Comparison of ENCODE assay signal across 13 cellular contexts in genomic region chr19:58338825-58339558, GRCh38. TPM values are rescaled to one million over a fixed set of nuclear protein-coding genes. Genes with fewer than 3 reads are reported as not detected.
DNase-seq lines count a peak whose midpoint lies in the region; ATAC-seq and TF ChIP-seq lines count a peak whose summit lies in the region.
"Had no signal": no experiment of that assay in that cellular context is flagged by ENCODE, and none has a peak within 500 bp of the region (broad histone marks: within the 10 kb centered on the region; RNA-seq: fewer than 3 reads in every experiment).

No MANE protein-coding gene starts in this region.

- H3K79me2 ChIP-seq in DND-41 (ENCODE audit: insufficient read depth, low read length): peaks cover 4% of the 10 kb centered on the region; the same call in 1 of the 2 replicates

- H3K9me3 ChIP-seq in DND-41 (ENCODE audit: insufficient read depth, low read length, severe bottlenecking): no peaks in the 10 kb centered on the region
- H3K9me3 ChIP-seq: prostate gland had no signal

- H3K9me3 Mint-ChIP-seq in immature natural killer cell: peaks cover 0 to 2% (median 0%) of the 10 kb centered on the region in 6 donors
- H3K9me3 Mint-ChIP-seq: activated T-cell treated with anti-CD3 and anti-CD28 coated beads, Interleukin-2, amount 50 U/mL, for 4 hours had no signal

- H3K27me3 Mint-ChIP-seq in immature natural killer cell (ENCODE audit: low read depth in 3 of 3): peaks cover 0 to 2% (median 0%) of the 10 kb centered on the region in 3 donors

- H3K4me3 ChIP-seq in DND-41 (ENCODE audit: low read depth in 1 of 2, low read length in 2 of 2) (no peak overlapping the region), fibroblast of the aortic adventitia (ENCODE audit: low read depth, low read length) (no peak overlapping the region)
- H3K4me3 ChIP-seq: MG63, prostate gland had no signal

- H3K4me2 ChIP-seq in DND-41 (ENCODE audit: insufficient read depth, low read length): no peak overlapping the region

- no peak overlapping the region for H3K27ac Mint-ChIP-seq in immature natural killer cell

- H3K27me3 ChIP-seq in DND-41 (ENCODE audit: insufficient read depth, low read length, poor library complexity): no peaks in the 10 kb centered on the region
- H3K27me3 ChIP-seq: MG63 had no signal

- H3K9ac ChIP-seq in DND-41 (ENCODE audit: low read depth, low read length): no peak overlapping the region

- peak; percentile 43 for TF ChIP-seq CTCF in DND-41 (IDR thresholded peaks at IDR 0.05; ENCODE audit: borderline replicate concordance, extremely low read depth, low read length, poor library complexity, severe bottlenecking)
- TF ChIP-seq CTCF in fibroblast of the aortic adventitia (IDR thresholded peaks at IDR 0.05; ENCODE audit: insufficient read depth, low read length): peak; percentile 4

- H3K36me3 ChIP-seq in DND-41 (ENCODE audit: insufficient read depth, low read length): peaks cover 62% of the 10 kb centered on the region

- no peak overlapping the region for H3K27ac ChIP-seq in DND-41 (ENCODE audit: low read length)
- H3K27ac ChIP-seq: prostate gland had no signal

- peaks cover 4% of the 10 kb centered on the region; the same call in 1 of the 2 replicates for H4K20me1 ChIP-seq in DND-41 (ENCODE audit: insufficient read depth, low read length)

- ATAC-seq in DND-41 (ENCODE audit: insufficient read depth, low read depth) (peak; percentile 56), HG03039 (IDR thresholded peaks at IDR 0.05; ENCODE audit: unreplicated experiment) (no peak), GM19455 (IDR thresholded peaks at IDR 0.05; ENCODE audit: unreplicated experiment) (no peak)
- ATAC-seq: activated T-cell treated with anti-CD3 and anti-CD28 coated beads, Interleukin-2, amount 50 U/mL, for 4 hours had no signal

- H2AFZ ChIP-seq in DND-41 (ENCODE audit: low read depth, low read length): no peak overlapping the region

- H3K4me1 Mint-ChIP-seq in immature natural killer cell: no peaks in the 10 kb centered on the region

- DNase-seq in DND-41 (no peak), M059J (ENCODE audit: low read depth) (peak; percentile 33), fibroblast of the aortic adventitia (ENCODE audit: low read depth) (no peak), immature natural killer cell (no peak)
- DNase-seq: ACHN; activated T-cell treated with anti-CD3 and anti-CD28 coated beads, Interleukin-2, amount 50 U/mL, for 4 hours; left cardiac atrium; MG63; NCI-H2107; NCI-H748 treated with DMSO at 0.1 percent for 48 hours had no signal

- no peaks in the 10 kb centered on the region for H3K4me1 ChIP-seq in DND-41 (ENCODE audit: insufficient read depth, low read length)
- H3K4me1 ChIP-seq: prostate gland had no signal

- H3K36me3 Mint-ChIP-seq in immature natural killer cell: peaks cover 24 to 40% (median 29%) of the 10 kb centered on the region in 3 donors

- no peak overlapping the region for H3K4me3 Mint-ChIP-seq in immature natural killer cell
- H3K4me3 Mint-ChIP-seq: activated T-cell treated with anti-CD3 and anti-CD28 coated beads, Interleukin-2, amount 50 U/mL, for 4 hours had no signal

RNA-seq across cellular contexts. Expression of gene ZSCAN22, which starts 12.2 kb away (rescaled TPM):
- total RNA-seq in M059J (2014; rRNA removed; shearing (Covaris generic)): 2.2 and 3.6 TPM in 2 replicates
- total RNA-seq in fibroblast of the aortic adventitia (ENCODE audit: low replicate concordance): 2.9 and 4.1 TPM in 2 replicates
- polyA plus RNA-seq in immature natural killer cell: 1 to 10 TPM in 2 of 3 donors, under 1 TPM in 1; 0.90 to 3.0 (median 2.1) TPM

RNA-seq across cellular contexts. Expression of gene A1BG, which starts 14.3 kb away (rescaled TPM):
- total RNA-seq in M059J (2014; rRNA removed; shearing (Covaris generic)): 67.3 and 68.9 TPM in 2 replicates
- 6.8 TPM in 1 of 2 replicates, not detected in the other for total RNA-seq in fibroblast of the aortic adventitia (ENCODE audit: low replicate concordance)
- 10 to 100 TPM; 14.4 to 33.4 (median 32.4) TPM for polyA plus RNA-seq in immature natural killer cell

RNA-seq across cellular contexts. Expression of gene ZNF497, which starts 23.6 kb away (rescaled TPM):
- total RNA-seq in M059J (2014; rRNA removed; shearing (Covaris generic)): 0.54 and 1.5 TPM in 2 replicates
- 0.98 and 1.1 TPM in 2 replicates for total RNA-seq in fibroblast of the aortic adventitia (ENCODE audit: low replicate concordance)
- polyA plus RNA-seq in immature natural killer cell: under 1 TPM; 0.40 to 0.91 (median 0.62) TPM

RNA-seq across cellular contexts. Expression of gene ERVK3-1, which starts 33.8 kb away (rescaled TPM):
- total RNA-seq in M059J (2014; rRNA removed; shearing (Covaris generic)): 90.1 and 122 TPM in 2 replicates
- 33.2 and 41.1 TPM in 2 replicates for total RNA-seq in fibroblast of the aortic adventitia (ENCODE audit: low replicate concordance)
- polyA plus RNA-seq in immature natural killer cell: 100 to 1,000 TPM in 1 of 3 donors, 10 to 100 TPM in 2; 76.5 to 113 (median 91.6) TPM

RNA-seq across cellular contexts. Expression of gene ZNF837, which starts 41.8 kb away (rescaled TPM):
- total RNA-seq in M059J (2014; rRNA removed; shearing (Covaris generic)): 0.34 and 3.4 TPM in 2 replicates
- 2.6 and 3.4 TPM in 2 replicates for total RNA-seq in fibroblast of the aortic adventitia (ENCODE audit: low replicate concordance)
- polyA plus RNA-seq in immature natural killer cell: 1 to 10 TPM; 1.2 to 3.6 (median 1.4) TPM
